In genomic region chrX:154526901-154527675, GRCh38 we compare ENCODE assay signal across 8 cellular contexts. TPM values are rescaled to one million over a fixed set of nuclear protein-coding genes. Genes with fewer than 3 reads are reported as not detected.
DNase-seq lines count a peak whose midpoint lies in the region; ATAC-seq and TF ChIP-seq lines count a peak whose summit lies in the region.

No MANE protein-coding gene starts in this region.

- H3K27me3 ChIP-seq in MM.1S (replicated peaks; ENCODE audit: insufficient read depth, low read length): no peaks in the 10 kb centered on the region
- H3K27me3 ChIP-seq in osteoblast (ENCODE audit: insufficient read depth, low read length): no peaks in the 10 kb centered on the region
- no peaks in the 10 kb centered on the region for H3K27me3 ChIP-seq in aorta (ENCODE audit: control insufficient read depth in 1 of 2, insufficient read depth in 2 of 2, low read length in 1 of 2)

- H3F3A ChIP-seq in MM.1S (ENCODE audit: insufficient read depth, low read length): no peaks in the 10 kb centered on the region

- no peaks in the 10 kb centered on the region for H3K9me3 Mint-ChIP-seq in activated naive CD4-positive, alpha-beta T cell treated with anti-CD3 and anti-CD28 coated beads, Interleukin-2, amount 50 U/mL, for 24 hours
- peaks cover 2% of the 10 kb centered on the region for H3K9me3 Mint-ChIP-seq in glutamatergic neuron (ENCODE audit: unreplicated experiment)

- H3K27ac ChIP-seq in MM.1S (ENCODE audit: low read length) (no peak overlapping the region), osteoblast (ENCODE audit: low read depth, low read length) (peak overlapping the region; percentile 56), aorta (ENCODE audit: low read depth in 1 of 2, low read length in 2 of 2) (peak overlapping the region in 1 of 2 donors; percentile 79)

- H4K20me1 ChIP-seq in MM.1S (ENCODE audit: insufficient read depth, low read length) (no peaks in the 10 kb centered on the region), osteoblast (ENCODE audit: insufficient read depth, low read length) (no peaks in the 10 kb centered on the region)

- H3K36me3 ChIP-seq in MM.1S (replicated peaks; ENCODE audit: insufficient read depth, low read length) (no peaks in the 10 kb centered on the region), osteoblast (ENCODE audit: insufficient read depth, low read length) (no peaks in the 10 kb centered on the region), aorta (ENCODE audit: control insufficient read depth in 1 of 2, insufficient read depth in 2 of 2, low read length in 1 of 2) (no peaks in the 10 kb centered on the region)

- peak; percentile 75 for DNase-seq in COLO668 (lab: John Stamatoyannopoulos, UW; ENCODE audit: unreplicated experiment)
- peak; percentile 61 for DNase-seq in MM.1S
- DNase-seq in SIG-M5 (lab: John Stamatoyannopoulos, UW): peak; percentile 2
- peak; percentile 80 for DNase-seq in glutamatergic neuron
- peak; percentile 88 for DNase-seq in osteoblast (ENCODE audit: insufficient read length, low spot score, missing footprints)
- DNase-seq in aorta: peak; percentile 88 to 89

- H3K79me2 ChIP-seq in MM.1S (ENCODE audit: low read length) (no peaks in the 10 kb centered on the region), osteoblast (ENCODE audit: insufficient read depth, low read length) (no peaks in the 10 kb centered on the region)

- TF ChIP-seq CTCF in MM.1S (IDR thresholded peaks at IDR 0.05; ENCODE audit: low read length): peak; percentile 42
- TF ChIP-seq CTCF in glutamatergic neuron (IDR thresholded peaks at IDR 0.05; ENCODE audit: partially characterized antibody, unreplicated experiment): no peak
- TF ChIP-seq CTCF in osteoblast (IDR thresholded peaks at IDR 0.05; ENCODE audit: extremely low read depth, low read depth, low read length): peak; percentile 61

- whole genome bisulfite sequencing in aorta, 2 donors: 1 to 24% methylated on average over 15 of the region's 15 CpGs

- peak overlapping the region; percentile 65 for H3K27ac Mint-ChIP-seq in activated naive CD4-positive, alpha-beta T cell treated with anti-CD3 and anti-CD28 coated beads, Interleukin-2, amount 50 U/mL, for 24 hours
- peak overlapping the region; percentile 88 for H3K27ac Mint-ChIP-seq in glutamatergic neuron (ENCODE audit: unreplicated experiment)

- H3K4me3 ChIP-seq in MM.1S (ENCODE audit: low read length): 0 out of 2 replicates have a peak overlapping the region, but pooled peaks have one; percentile 24
- peak overlapping the region; percentile 62 for H3K4me3 ChIP-seq in osteoblast (ENCODE audit: insufficient read depth, low read length)
- H3K4me3 ChIP-seq in aorta (ENCODE audit: low read length in 2 of 2): no peak overlapping the region

- no peaks in the 10 kb centered on the region for H3K9me3 ChIP-seq in MM.1S (replicated peaks; ENCODE audit: insufficient read depth, low read length)
- H3K9me3 ChIP-seq in osteoblast (ENCODE audit: low read depth, low read length): no peaks in the 10 kb centered on the region
- no peaks in the 10 kb centered on the region for H3K9me3 ChIP-seq in aorta (ENCODE audit: control insufficient read depth, low read length)

- intact Hi-C loops in aorta (cut with DNase I): no loop called here

- no peaks in the 10 kb centered on the region for H3K9me2 ChIP-seq in MM.1S (replicated peaks; ENCODE audit: insufficient read depth, low read length)

- peaks cover 19% of the 10 kb centered on the region for H3K4me1 Mint-ChIP-seq in activated naive CD4-positive, alpha-beta T cell treated with anti-CD3 and anti-CD28 coated beads, Interleukin-2, amount 50 U/mL, for 24 hours
- H3K4me1 Mint-ChIP-seq in glutamatergic neuron (ENCODE audit: low read depth, unreplicated experiment): peaks cover 3% of the 10 kb centered on the region

- H3K36me3 Mint-ChIP-seq in activated naive CD4-positive, alpha-beta T cell treated with anti-CD3 and anti-CD28 coated beads, Interleukin-2, amount 50 U/mL, for 24 hours: no peaks in the 10 kb centered on the region
- H3K36me3 Mint-ChIP-seq in glutamatergic neuron (ENCODE audit: unreplicated experiment): no peaks in the 10 kb centered on the region

- H3K9ac ChIP-seq in MM.1S (ENCODE audit: low read length): peak overlapping the region; percentile 14; the same call in 1 of the 2 replicates

- no peaks in the 10 kb centered on the region for H3K4me1 ChIP-seq in MM.1S (ENCODE audit: low read length)
- H3K4me1 ChIP-seq in osteoblast (ENCODE audit: insufficient read depth, low read length): peaks cover 6% of the 10 kb centered on the region
- no peaks in the 10 kb centered on the region for H3K4me1 ChIP-seq in aorta (ENCODE audit: control insufficient read depth in 1 of 2, insufficient read depth in 2 of 2, low read length in 2 of 2)

- no peak overlapping the region for H3K4me3 Mint-ChIP-seq in activated naive CD4-positive, alpha-beta T cell treated with anti-CD3 and anti-CD28 coated beads, Interleukin-2, amount 50 U/mL, for 24 hours
- H3K4me3 Mint-ChIP-seq in glutamatergic neuron (ENCODE audit: unreplicated experiment): peak overlapping the region; percentile 71

- ATAC-seq in GM21529 (IDR thresholded peaks at IDR 0.05; ENCODE audit: unreplicated experiment) (peak; percentile 74), aorta (ENCODE audit: low FRiP score) (peak; percentile 81)

- H3K4me2 ChIP-seq in MM.1S (ENCODE audit: low read depth, low read length) (peak overlapping the region; percentile 57; the same call in 1 of the 2 replicates), osteoblast (ENCODE audit: insufficient read depth, low read length) (peak overlapping the region; percentile 78)

- H2AFZ ChIP-seq in MM.1S (ENCODE audit: low read length): peak overlapping the region; percentile 59
- H2AFZ ChIP-seq in osteoblast (ENCODE audit: low read length): peak overlapping the region; percentile 71

- no peaks in the 10 kb centered on the region for H3K27me3 Mint-ChIP-seq in activated naive CD4-positive, alpha-beta T cell treated with anti-CD3 and anti-CD28 coated beads, Interleukin-2, amount 50 U/mL, for 24 hours
- H3K27me3 Mint-ChIP-seq in glutamatergic neuron (ENCODE audit: unreplicated experiment): peaks cover 1% of the 10 kb centered on the region

RNA-seq across cellular contexts. Expression of gene FAM3A, which starts 11.1 kb away (rescaled TPM):
- 32.0 TPM for total RNA-seq in glutamatergic neuron (ENCODE audit: unreplicated experiment)
- 20.6 and 21.4 TPM in 2 replicates for total RNA-seq in osteoblast
- total RNA-seq in aorta: 10 to 100 TPM; 26.1 to 34.5 TPM
- 100 to 1,000 TPM in 1 of 2 donors, 10 to 100 TPM in 1; 41.4 to 101 TPM for polyA plus RNA-seq in aorta

RNA-seq across cellular contexts. Expression of gene G6PD, which starts 19.6 kb away (rescaled TPM):
- total RNA-seq in glutamatergic neuron (ENCODE audit: unreplicated experiment) (122 TPM), osteoblast (88.7 and 91.3 TPM in 2 replicates), aorta (10 to 100 TPM; 66.2 to 70.9 TPM)
- 10 to 100 TPM; 19.7 to 61.8 TPM for polyA plus RNA-seq in aorta

RNA-seq across cellular contexts. Expression of gene IKBKG, which starts 20.3 kb away (rescaled TPM):
- 27.6 TPM for total RNA-seq in glutamatergic neuron (ENCODE audit: unreplicated experiment)
- 16.8 and 18.5 TPM in 2 replicates for total RNA-seq in osteoblast
- total RNA-seq in aorta: 10 to 100 TPM; 30.3 to 31.8 TPM
- 10 to 100 TPM; 12.0 to 51.3 TPM for polyA plus RNA-seq in aorta

RNA-seq across cellular contexts. Expression of gene SLC10A3, which starts 36.7 kb away (rescaled TPM):
- total RNA-seq in glutamatergic neuron (ENCODE audit: unreplicated experiment) (6.1 TPM), osteoblast (34.5 and 36.2 TPM in 2 replicates), aorta (10 to 100 TPM; 24.2 to 27.7 TPM)
- polyA plus RNA-seq in aorta: 10 to 100 TPM; 16.8 to 38.8 TPM

RNA-seq across cellular contexts. Expression of gene UBL4A, which starts 40.7 kb away (rescaled TPM):
- total RNA-seq in glutamatergic neuron (ENCODE audit: unreplicated experiment): 28.4 TPM
- 30.4 and 31.5 TPM in 2 replicates for total RNA-seq in osteoblast
- 10 to 100 TPM; 20.5 to 27.2 TPM for total RNA-seq in aorta
- 10 to 100 TPM; 24.3 to 26.6 TPM for polyA plus RNA-seq in aorta

Comparison
In these comparisons a context has a peak if more than half of its experiments do, and no peak if none do; other contexts are left out.
1. DNase-seq: peak in every context shown above with its lines; median percentile 88 in aorta; 88 in osteoblast; 80 in glutamatergic neuron; 75 in COLO668; 61 in MM.1S; 2 in SIG-M5.
2. H3K4me3 ChIP-seq: peak in MM.1S (single experiment) and osteoblast (single experiment); none in aorta (0 of 2).